8 cellular contexts compared by ENCODE assay signal in genomic region chr1:202348509-202349262, GRCh38. TPM values are rescaled to one million over a fixed set of nuclear protein-coding genes. Genes with fewer than 3 reads are reported as not detected.
DNase-seq lines count a peak whose midpoint lies in the region; ATAC-seq and TF ChIP-seq lines count a peak whose summit lies in the region.

TSS of gene PPP1R12B (plus strand) at chr1:202348699. CDS start at chr1:202348852, 153 bp downstream.

- no peaks in the 10 kb centered on the region for H3K9me3 ChIP-seq in BLaER1 treated with 17β-estradiol and CSF1 and Interleukin-3, amounts not matched to agents 10 nM and 100 nM (replicated peaks in 1 of 11)
- H3K9me3 ChIP-seq in left lung: no peaks in the 10 kb centered on the region

- H3K9ac ChIP-seq in BLaER1 treated with 17β-estradiol and CSF1 and Interleukin-3, amounts not matched to agents 10 nM and 100 nM: peak within 1 kb of the TSS; percentile 75 to 90 (median 86)

- peak within 1 kb of the TSS; percentile 78 to 99 (median 94) for H3K4me2 ChIP-seq in BLaER1 treated with 17β-estradiol and CSF1 and Interleukin-3, amounts not matched to agents 10 nM and 100 nM

- H3K27ac ChIP-seq in BLaER1 treated with 17β-estradiol and CSF1 and Interleukin-3, amounts not matched to agents 10 nM and 100 nM: peak within 1 kb of the TSS; percentile 63 to 84 (median 76)
- peak within 1 kb of the TSS; percentile 85 to 91 for H3K27ac ChIP-seq in left lung

- peak within 1 kb of the TSS; percentile 77 to 93 (median 90) for H3K4me3 ChIP-seq in BLaER1 treated with 17β-estradiol and CSF1 and Interleukin-3, amounts not matched to agents 10 nM and 100 nM
- H3K4me3 ChIP-seq in left lung: peak within 1 kb of the TSS; percentile 99

- no peaks in the 10 kb centered on the region for H3K36me3 ChIP-seq in BLaER1 treated with 17β-estradiol and CSF1 and Interleukin-3, amounts not matched to agents 10 nM and 100 nM
- H3K36me3 ChIP-seq in left lung: no peaks in the 10 kb centered on the region

- DNase-seq in NCI-H748 (lab: John Stamatoyannopoulos, UW; ENCODE audit: unreplicated experiment) (peak; percentile 98), dedifferentiated amniotic fluid mesenchymal stem cell (ENCODE audit: extremely low spot score) (peak; percentile 100), left lung (peak; percentile 99)
- DNase-seq in activated CD4-positive, alpha-beta T cell treated with anti-CD3 and anti-CD28 coated beads, Interleukin-2, amount 50 U/mL, for 1 hour: peak; percentile 93
- DNase-seq in stimulated activated CD4-positive, alpha-beta T cell treated with anti-CD3 and anti-CD28 coated beads, Interleukin-2, amount 100 ng/mL, for 48 hours: peak; percentile 86 to 89

- ATAC-seq in GM19351 (IDR thresholded peaks at IDR 0.05; ENCODE audit: unreplicated experiment) (peak; percentile 96), HG03521 (IDR thresholded peaks at IDR 0.05; ENCODE audit: unreplicated experiment) (peak; percentile 95), left lung (peak; percentile 97)

- H4K20me1 ChIP-seq in BLaER1 treated with 17β-estradiol and CSF1 and Interleukin-3, amounts not matched to agents 10 nM and 100 nM: peaks cover 0 to 21% (median 0%) of the 10 kb centered on the region in 11 experiments; a peak in 3 of 22 replicates

- intact Hi-C loops in left lung (cut with DNase I): loop anchor here in 1 of 2 donors (10.0 kb wide), 1 partner anchor 376 kb away; no protein-coding TSS in a partner anchor

- peaks cover 9 to 26% (median 20%) of the 10 kb centered on the region in 10 experiments for H3K4me1 ChIP-seq in BLaER1 treated with 17β-estradiol and CSF1 and Interleukin-3, amounts not matched to agents 10 nM and 100 nM
- peaks cover 0 to 40% of the 10 kb centered on the region in 2 donors for H3K4me1 ChIP-seq in left lung

- H3K27me3 ChIP-seq in BLaER1 treated with 17β-estradiol and CSF1 and Interleukin-3, amounts not matched to agents 10 nM and 100 nM: no peaks in the 10 kb centered on the region
- no peaks in the 10 kb centered on the region for H3K27me3 ChIP-seq in left lung

- TF ChIP-seq CTCF in left lung (IDR thresholded peaks at IDR 0.05): no peak

RNA-seq across cellular contexts. Expression of gene PPP1R12B, which starts in this region (rescaled TPM):
- 10 to 100 TPM; 41.6 to 45.9 TPM for total RNA-seq in left lung

Comparison
In these comparisons a context has a peak if more than half of its experiments do, and no peak if none do; other contexts are left out.
1. Peak in every context shown above with its lines: DNase-seq, ATAC-seq, H3K4me3 ChIP-seq and H3K27ac ChIP-seq.